ENCODE assay signal across 20 cellular contexts in genomic region chr1:214220891-214221290, GRCh38.
"Had no signal": no experiment of that assay in that cellular context is flagged by ENCODE, and none has a peak within 500 bp of the region (broad histone marks: within the 10 kb centered on the region; RNA-seq: fewer than 3 reads in every experiment).

No MANE protein-coding gene starts in this region.

- DNase-seq: KBM-7, MV-4-11, NCI-H1092, NCI-H1105 treated with DMSO at 0.1 percent for 48 hours, NCI-H1417 treated with DMSO at 0.1 percent for 48 hours, NCI-H146, NCI-H1694 treated with DMSO at 0.1 percent for 48 hours, NCI-H1930, NCI-H2081, NCI-H2107, NCI-H2227 treated with DMSO at 0.1 percent for 48 hours, NCI-H524, NCI-H526 treated with DMSO at 0.1 percent for 48 hours, NCI-H774, SHP77, SK-N-SH had no signal

- H3K27ac ChIP-seq: HL-60, RWPE1 had no signal

- ATAC-seq: Panc1 had no signal

- FAIRE-seq: HTR-8/SVneo had no signal

- H3K9ac ChIP-seq: SK-N-SH had no signal

- H3K9me3 ChIP-seq: SK-N-SH had no signal

- H3K4me2 ChIP-seq: SK-N-SH had no signal
